Comparison of ENCODE assay signal across 11 cellular contexts in the genomic region with DNA sequence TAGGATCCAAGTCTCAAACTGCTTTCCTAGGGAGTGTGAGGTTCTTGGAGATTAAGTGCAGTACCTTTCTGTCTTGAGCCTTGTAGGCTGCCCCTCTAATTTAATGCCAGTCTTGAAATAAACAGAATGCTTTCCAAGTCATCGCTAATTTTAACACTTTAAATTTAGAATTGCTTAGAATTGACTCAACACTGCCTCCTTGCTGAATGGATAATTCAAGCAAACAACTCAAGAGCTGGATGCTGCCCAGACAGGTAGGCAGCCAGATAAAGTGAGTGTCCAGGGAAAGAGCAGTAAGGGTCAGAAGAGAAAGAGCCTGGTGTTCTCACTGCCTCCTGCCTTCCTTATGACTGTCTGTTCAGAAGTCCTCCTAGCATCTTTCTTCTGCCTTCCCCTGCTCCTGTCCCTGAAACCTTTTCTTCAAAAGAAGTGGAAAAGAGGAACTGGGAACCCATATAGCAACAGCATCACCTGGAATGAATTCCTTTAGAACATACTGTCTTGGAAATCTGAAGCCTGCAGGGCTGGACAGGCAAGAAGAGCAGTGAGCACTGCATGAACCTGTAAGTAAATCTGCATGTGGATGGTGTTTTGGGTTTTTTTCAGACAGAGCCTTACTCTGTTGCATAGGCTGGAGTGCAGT. TPM values are rescaled to one million over a fixed set of nuclear protein-coding genes. Genes with fewer than 3 reads are reported as not detected.
A peak's percentile ranks its signal among the peaks of the same experiment; 100 is the strongest.
DNase-seq lines count a peak whose midpoint lies in the region; ATAC-seq, FAIRE-seq and TF ChIP-seq lines count a peak whose summit lies in the region.
"Had no signal": no experiment of that assay in that cellular context is flagged by ENCODE, and none has a peak within 500 bp of the region (broad histone marks: within the 10 kb centered on the region; RNA-seq: fewer than 3 reads in every experiment).

No MANE protein-coding gene starts in this region.

- H3K36me3 Mint-ChIP-seq in MCF 10A (ENCODE audit: insufficient read depth, unreplicated experiment) (peaks cover 12% of the 10 kb centered on the region), Calu3 (ENCODE audit: insufficient read depth, unreplicated experiment) (peaks cover 30% of the 10 kb centered on the region)

- dilution Hi-C loops in mammary epithelial cell (cut with HindIII; ENCODE audit: low sequenced_read_pairs), result loop anchor here (5.0 to 10.0 kb wide), 2 partner anchors 36 to 171 kb away; no protein-coding TSS in a partner anchor

- 21% methylated on average over 1 of the region's 1 CpG for WGBS in mammary epithelial cell (ENCODE audit: low coverage, missing lambda C conversion rate)
- WGBS in small intestine, 3 donors, result 3 to 15% (median 10%) methylated on average over 1 of the region's 1 CpG

- H3K79me2 ChIP-seq in mammary epithelial cell (ENCODE audit: insufficient read depth, low read length), result peaks cover 39% of the 10 kb centered on the region
- peaks cover 36% of the 10 kb centered on the region for H3K79me2 ChIP-seq in PC-3 (ENCODE audit: low read length)

- no peak overlapping the region for H3K4me3 ChIP-seq in mammary epithelial cell (replicated peaks in 1 of 3; ENCODE audit: insufficient read depth in 1 of 3, low read depth in 2 of 3, low read length in 3 of 3)
- H3K4me3 ChIP-seq in PC-3 (ENCODE audit: low read length), result no peak overlapping the region
- H3K4me3 ChIP-seq in fibroblast of pulmonary artery (replicated peaks; ENCODE audit: low read depth, low read length), result no peak overlapping the region
- H3K4me3 ChIP-seq in small intestine (ENCODE audit: low read depth in 1 of 2, low read length in 2 of 2), result no peak overlapping the region

- H3K9ac ChIP-seq in mammary epithelial cell (ENCODE audit: insufficient read depth, low read length) (no peak overlapping the region), PC-3 (ENCODE audit: low read length) (no peak overlapping the region)

- intact Hi-C loops in MCF 10A (cut with micrococcal nuclease) (loop anchor here (5.0 kb wide), 1 partner anchor 279 kb away; no protein-coding TSS in a partner anchor), mammary epithelial cell (cut with micrococcal nuclease) (loop anchor here (1.0 to 5.0 kb wide), 2 partner anchors 41 to 279 kb away; no protein-coding TSS in a partner anchor), PC-3 (cut with micrococcal nuclease) (loop anchor here (1.0 to 10.0 kb wide), 3 partner anchors 41 to 251 kb away; no protein-coding TSS in a partner anchor), Calu3 (cut with micrococcal nuclease; ENCODE audit: unreplicated experiment) (loop anchor here (5.0 kb wide), 1 partner anchor 109 kb away; no protein-coding TSS in a partner anchor)

- DNase-seq in MCF 10A (ENCODE audit: unreplicated experiment) (peak; percentile 21), mammary epithelial cell (no peak), PC-3 (peak; percentile 18), fibroblast of pulmonary artery (ENCODE audit: low read depth) (no peak), small intestine (peak; percentile 23), Calu3 (no peak), NCI-H82 treated with DMSO at 0.1 percent for 48 hours (lab: John Stamatoyannopoulos, UW; ENCODE audit: unreplicated experiment) (no peak)
- DNase-seq: BE2C; effector memory CD4-positive, alpha-beta T cell; immature natural killer cell had no signal

- H4K20me1 ChIP-seq in mammary epithelial cell (ENCODE audit: insufficient read depth, low read length) (no peaks in the 10 kb centered on the region), PC-3 (ENCODE audit: low read length) (no peaks in the 10 kb centered on the region; the same call in 1 of the 2 replicates)

- BruUV-seq in MCF 10A (replicated peaks; lab: Mats Ljungman, UMichigan) (no TSS peak), mammary epithelial cell (replicated peaks; lab: Mats Ljungman, UMichigan) (no TSS peak), PC-3 (replicated peaks; lab: Mats Ljungman, UMichigan) (no TSS peak), Calu3 (replicated peaks; lab: Mats Ljungman, UMichigan) (no TSS peak)

- CTCF ChIA-PET in MCF 10A (lab: Yijun Ruan, JAX), result interaction anchor here (0.5 to 15.9 kb wide), 7 partner anchors 11 to 1534 kb away, joined by 3 to 338 read pairs (median 3); a partner anchor contains a TSS
- CTCF ChIA-PET in mammary epithelial cell (lab: Charles Lee; ENCODE audit: low non-redundant PET), result interaction anchor here (0.6 kb wide), 1 partner anchor 40 kb away, joined by 4 read pairs; no protein-coding TSS in a partner anchor
- CTCF ChIA-PET in PC-3 (lab: Charles Lee), result interaction anchor here (0.6 kb wide), 2 partner anchors 16 to 39 kb away, joined by 3 to 4 read pairs; no protein-coding TSS in a partner anchor
- CTCF ChIA-PET in Calu3 (lab: Charles Lee), result no interaction called here

- H3K4me2 ChIP-seq in mammary epithelial cell (ENCODE audit: insufficient read depth, low read depth, low read length) (no peak overlapping the region), PC-3 (ENCODE audit: low read length) (no peak overlapping the region)

- no peak for FAIRE-seq in small intestine (lab: Jason Lieb, UNC)

- no peaks in the 10 kb centered on the region for H3K9me3 Mint-ChIP-seq in MCF 10A (ENCODE audit: unreplicated experiment)
- no peaks in the 10 kb centered on the region for H3K9me3 Mint-ChIP-seq in Calu3 (ENCODE audit: low read depth, unreplicated experiment)
- H3K9me3 Mint-ChIP-seq: immature natural killer cell had no signal

- H3K27ac ChIP-seq in mammary epithelial cell (ENCODE audit: insufficient read depth, low read depth, low read length), result no peak overlapping the region
- no peak overlapping the region for H3K27ac ChIP-seq in PC-3 (ENCODE audit: low read length)
- H3K27ac ChIP-seq in small intestine (ENCODE audit: low read depth in 1 of 2, low read length in 1 of 2), result no peak overlapping the region

- no peak for TF ChIP-seq CTCF in MCF 10A (IDR thresholded peaks at IDR 0.05; ENCODE audit: unreplicated experiment)
- peak in 1 of 2 donors; percentile 51 for TF ChIP-seq CTCF in mammary epithelial cell (conservative IDR thresholded peaks at IDR 0.05 in 1 of 2, IDR thresholded peaks at IDR 0.05 in 1 of 2; ENCODE audit: extremely low read depth in 1 of 2, insufficient read depth in 1 of 2, low read depth in 1 of 2, low read length in 2 of 2)
- peak; percentile 60 for TF ChIP-seq CTCF in PC-3 (conservative IDR thresholded peaks at IDR 0.05; ENCODE audit: low read depth, low read length)
- TF ChIP-seq CTCF in fibroblast of pulmonary artery (IDR thresholded peaks at IDR 0.05; ENCODE audit: low read length, missing control alignments), result peak; percentile 18
- no peak for TF ChIP-seq CTCF in Calu3 (IDR thresholded peaks at IDR 0.05; ENCODE audit: unreplicated experiment)

- H2AFZ ChIP-seq in mammary epithelial cell (ENCODE audit: low read depth, low read length), result no peak overlapping the region
- no peak overlapping the region for H2AFZ ChIP-seq in PC-3 (ENCODE audit: low read length)

- POLR2A ChIA-PET in MCF 10A (lab: Yijun Ruan, JAX), result interaction anchor here (0.9 to 9.7 kb wide), 3 partner anchors 182 to 298 kb away, joined by 3 to 283 read pairs (median 5); a partner anchor contains a TSS
- POLR2A ChIA-PET in PC-3 (lab: Charles Lee; ENCODE audit: unreplicated experiment), result no interaction called here

- no peak overlapping the region for H3K4me3 Mint-ChIP-seq in MCF 10A (ENCODE audit: unreplicated experiment)
- no peak overlapping the region for H3K4me3 Mint-ChIP-seq in Calu3 (ENCODE audit: low read depth, unreplicated experiment)

- H3K9me3 ChIP-seq in mammary epithelial cell (replicated peaks; ENCODE audit: insufficient read depth, low read length) (no peaks in the 10 kb centered on the region), PC-3 (ENCODE audit: low read length) (no peaks in the 10 kb centered on the region), small intestine (ENCODE audit: control insufficient read depth, low read depth) (no peaks in the 10 kb centered on the region)
- H3K9me3 ChIP-seq: BE2C had no signal

- H3K36me3 ChIP-seq in mammary epithelial cell (ENCODE audit: insufficient read depth, low read length) (no peaks in the 10 kb centered on the region), PC-3 (ENCODE audit: low read depth, low read length) (no peaks in the 10 kb centered on the region), small intestine (ENCODE audit: control insufficient read depth in 2 of 2, insufficient read depth in 2 of 2, low read length in 2 of 2) (peaks cover 0 to 3% of the 10 kb centered on the region in 2 donors)
- H3K36me3 ChIP-seq: BE2C had no signal

- no peaks in the 10 kb centered on the region for H3K9me2 ChIP-seq in PC-3 (replicated peaks; ENCODE audit: low read length)

- peaks cover 15% of the 10 kb centered on the region for H3K4me1 Mint-ChIP-seq in MCF 10A (ENCODE audit: insufficient read depth, unreplicated experiment)
- peaks cover 11% of the 10 kb centered on the region for H3K4me1 Mint-ChIP-seq in Calu3 (ENCODE audit: low read depth, unreplicated experiment)

- H3K27me3 Mint-ChIP-seq in MCF 10A (ENCODE audit: insufficient read depth, unreplicated experiment), result no peaks in the 10 kb centered on the region
- no peaks in the 10 kb centered on the region for H3K27me3 Mint-ChIP-seq in Calu3 (ENCODE audit: unreplicated experiment)

- in situ Hi-C loops in mammary epithelial cell (cut with MboI; ENCODE audit: low sequenced_read_pairs in 2 of 2), result loop anchor here (10.0 to 25.0 kb wide), 2 partner anchors 181 to 279 kb away; no protein-coding TSS in a partner anchor

- ATAC-seq in PC-3 (no peak), GM21423 (IDR thresholded peaks at IDR 0.05; ENCODE audit: unreplicated experiment) (no peak)

- H3K27ac Mint-ChIP-seq in MCF 10A (ENCODE audit: low read depth, unreplicated experiment), result no peak overlapping the region
- H3K27ac Mint-ChIP-seq in Calu3 (ENCODE audit: unreplicated experiment), result no peak overlapping the region
- H3K27ac Mint-ChIP-seq: immature natural killer cell had no signal

- no peaks in the 10 kb centered on the region for H3F3A ChIP-seq in PC-3 (ENCODE audit: low read length, unreplicated experiment)

- H3K27me3 ChIP-seq in mammary epithelial cell (ENCODE audit: insufficient read depth, low read length), result no peaks in the 10 kb centered on the region
- H3K27me3 ChIP-seq in PC-3 (ENCODE audit: low read length), result no peaks in the 10 kb centered on the region
- H3K27me3 ChIP-seq in small intestine (ENCODE audit: control insufficient read depth in 2 of 2, insufficient read depth in 2 of 2, low read length in 2 of 2), result no peaks in the 10 kb centered on the region
- H3K27me3 ChIP-seq: BE2C had no signal

- H3K4me1 ChIP-seq in mammary epithelial cell (ENCODE audit: insufficient read depth, low read length) (peaks cover 10% of the 10 kb centered on the region), PC-3 (ENCODE audit: insufficient read depth, low read length) (peaks cover 4% of the 10 kb centered on the region), small intestine (ENCODE audit: control insufficient read depth in 2 of 2, insufficient read depth in 1 of 2, low read depth in 1 of 2, low read length in 1 of 2) (no peaks in the 10 kb centered on the region)
- H3K4me1 ChIP-seq: BE2C had no signal

RNA-seq across cellular contexts. Expression of a gene that starts 3.1 kb away (rescaled TPM):
- total RNA-seq in MCF 10A (2022) (163 and 184 TPM in 2 replicates), mammary epithelial cell (10 to 100 TPM; 70.0 to 75.5 TPM), PC-3 (2014; rRNA removed) (27.4 and 32.6 TPM in 2 replicates), Calu3 (2022) (33.9 and 35.6 TPM in 2 replicates)
- polyA plus RNA-seq in mammary epithelial cell (49.0 TPM), small intestine (100 to 1,000 TPM in 1 of 3 donors, 10 to 100 TPM in 2; 65.9 to 105 (median 78.0) TPM)
- polyA minus RNA-seq in mammary epithelial cell, result 64.4 TPM

Comparison
In these comparisons a context has a peak if more than half of its experiments do, and no peak if none do; other contexts are left out.
1. DNase-seq: peak in MCF 10A (single experiment), PC-3 (single experiment) and small intestine (single experiment); none in mammary epithelial cell (single experiment), fibroblast of pulmonary artery (single experiment), Calu3 (single experiment) and NCI-H82 treated with DMSO at 0.1 percent for 48 hours (single experiment).
2. CTCF ChIP-seq: peak in PC-3 (single experiment) and fibroblast of pulmonary artery (single experiment); none in MCF 10A (single experiment) and Calu3 (single experiment).